19 cellular contexts compared by ENCODE assay signal in genomic region chr1:203263496-203263895, GRCh38. TPM values are rescaled to one million over a fixed set of nuclear protein-coding genes. Genes with fewer than 3 reads are reported as not detected.
DNase-seq lines count a peak whose midpoint lies in the region; ATAC-seq and TF ChIP-seq lines count a peak whose summit lies in the region.
"Had no signal": no experiment of that assay in that cellular context is flagged by ENCODE, and none has a peak within 500 bp of the region (broad histone marks: within the 10 kb centered on the region; RNA-seq: fewer than 3 reads in every experiment).

No MANE protein-coding gene starts in this region.

- H3K4me3 ChIP-seq in esophagus muscularis mucosa, result no peak overlapping the region
- H3K4me3 ChIP-seq: ascending aorta had no signal

- H3K27me3 Mint-ChIP-seq in stimulated activated naive B cell treated with anti-CD40 and anti-IgM and Interleukin-4, amounts not matched to agents 10 μg/mL and 1 μg/mL and 100 μg/mL, for 72 hours, result peaks cover 6 to 9% of the 10 kb centered on the region in 2 donors
- no peaks in the 10 kb centered on the region for H3K27me3 Mint-ChIP-seq in activated CD4-positive, alpha-beta T cell treated with anti-CD3 and anti-CD28 coated beads for 36 hours

- H3K9me3 Mint-ChIP-seq in stimulated activated naive B cell treated with anti-CD40 and anti-IgM and Interleukin-4, amounts not matched to agents 10 μg/mL and 1 μg/mL and 100 μg/mL, for 72 hours, result no peaks in the 10 kb centered on the region
- H3K9me3 Mint-ChIP-seq in activated CD4-positive, alpha-beta T cell treated with anti-CD3 and anti-CD28 coated beads for 36 hours (ENCODE audit: low read depth), result no peaks in the 10 kb centered on the region
- H3K9me3 Mint-ChIP-seq: stimulated activated naive CD8-positive, alpha-beta T cell treated with anti-CD3 and anti-CD28 coated beads, Interleukin-15, Interleukin-2, amounts not matched to agents 100 ng/mL and 50 ng/mL, for 24 hours; T-cell had no signal

- POLR2A ChIA-PET in activated CD4-positive, alpha-beta T cell treated with anti-CD3 and anti-CD28 coated beads for 36 hours (lab: Charles Lee), result no interaction called here

- peaks cover 2 to 6% (median 5%) of the 10 kb centered on the region in 4 donors for H3K4me1 ChIP-seq in esophagus muscularis mucosa

- no peaks in the 10 kb centered on the region for H3K36me3 ChIP-seq in esophagus muscularis mucosa
- H3K36me3 ChIP-seq: ascending aorta had no signal

- no peak for TF ChIP-seq EP300 in esophagus muscularis mucosa (IDR thresholded peaks at IDR 0.05)

- no peak for TF ChIP-seq POLR2A in esophagus muscularis mucosa (IDR thresholded peaks at IDR 0.05; ENCODE audit: low read depth)

- no peak overlapping the region for H3K4me3 Mint-ChIP-seq in stimulated activated naive B cell treated with anti-CD40 and anti-IgM and Interleukin-4, amounts not matched to agents 10 μg/mL and 1 μg/mL and 100 μg/mL, for 72 hours
- H3K4me3 Mint-ChIP-seq in activated CD4-positive, alpha-beta T cell treated with anti-CD3 and anti-CD28 coated beads for 36 hours, result no peak overlapping the region
- H3K4me3 Mint-ChIP-seq: stimulated activated naive CD8-positive, alpha-beta T cell treated with anti-CD3 and anti-CD28 coated beads, Interleukin-15, Interleukin-2, amounts not matched to agents 100 ng/mL and 50 ng/mL, for 24 hours; T-cell had no signal

- H3K36me3 Mint-ChIP-seq in stimulated activated naive B cell treated with anti-CD40 and anti-IgM and Interleukin-4, amounts not matched to agents 10 μg/mL and 1 μg/mL and 100 μg/mL, for 72 hours, result no peaks in the 10 kb centered on the region
- H3K36me3 Mint-ChIP-seq in activated CD4-positive, alpha-beta T cell treated with anti-CD3 and anti-CD28 coated beads for 36 hours (ENCODE audit: low read depth), result no peaks in the 10 kb centered on the region
- H3K36me3 Mint-ChIP-seq: T-cell had no signal

- H3K27ac Mint-ChIP-seq in stimulated activated naive B cell treated with anti-CD40 and anti-IgM and Interleukin-4, amounts not matched to agents 10 μg/mL and 1 μg/mL and 100 μg/mL, for 72 hours, result peak overlapping the region; percentile 14
- no peak overlapping the region for H3K27ac Mint-ChIP-seq in activated CD4-positive, alpha-beta T cell treated with anti-CD3 and anti-CD28 coated beads for 36 hours
- H3K27ac Mint-ChIP-seq: stimulated activated naive CD8-positive, alpha-beta T cell treated with anti-CD3 and anti-CD28 coated beads, Interleukin-15, Interleukin-2, amounts not matched to agents 100 ng/mL and 50 ng/mL, for 24 hours; T-cell had no signal

- intact Hi-C loops in esophagus muscularis mucosa (cut with DNase I), result no loop called here
- intact Hi-C loops in activated CD4-positive, alpha-beta T cell treated with anti-CD3 and anti-CD28 coated beads for 36 hours (cut with DNase I, micrococcal nuclease), result no loop called here

- DNase-seq in SIG-M5 treated with dmso at 0.1 percent for 504 hours (lab: John Stamatoyannopoulos, UW; ENCODE audit: unreplicated experiment) (peak; percentile 24), SIG-M5 (lab: John Stamatoyannopoulos, UW) (no peak), NOMO-1 treated with DMSO at 0.1 percent for 48 hours (lab: John Stamatoyannopoulos, UW; ENCODE audit: unreplicated experiment) (peak; percentile 22), esophagus muscularis mucosa (ENCODE audit: extremely low spot score) (peak; percentile 91), NCI-H1105 treated with DMSO at 0.1 percent for 48 hours (lab: John Stamatoyannopoulos, UW) (no peak)
- no peak for DNase-seq in stimulated activated naive B cell treated with anti-CD40 and anti-IgM and Interleukin-4, amounts not matched to agents 10 μg/mL and 1 μg/mL and 100 μg/mL, for 72 hours
- no peak for DNase-seq in activated CD4-positive, alpha-beta T cell treated with anti-CD3 and anti-CD28 coated beads for 4 hours
- no peak for DNase-seq in activated CD4-positive, alpha-beta T cell treated with anti-CD3 and anti-CD28 coated beads for 36 hours
- DNase-seq: activated CD4-positive, alpha-beta T cell treated with anti-CD3 and anti-CD28 coated beads, Interleukin-2, amount 50 U/mL, for 4 hours; activated naive CD4-positive, alpha-beta T cell treated with Interleukin-2 at 50 U/mL for 16 hours; C1 segment of cervical spinal cord; hippocampal formation; islet precursor cell; NCI-H524 treated with DMSO at 0.1 percent for 48 hours; T-cell; trophoblast cell had no signal

- CTCF ChIA-PET in activated CD4-positive, alpha-beta T cell treated with anti-CD3 and anti-CD28 coated beads for 36 hours (lab: Charles Lee), result interaction anchor here (1.0 to 15.1 kb wide), 2 partner anchors 32 to 75 kb away, joined by 3 to 710 read pairs; no protein-coding TSS in a partner anchor

- peak in 1 of 2 donors; percentile 28 for ATAC-seq in stimulated activated naive B cell treated with anti-CD40 and anti-IgM and Interleukin-4, amounts not matched to agents 10 μg/mL and 1 μg/mL and 100 μg/mL, for 72 hours (replicated peaks)
- ATAC-seq in activated CD4-positive, alpha-beta T cell treated with anti-CD3 and anti-CD28 coated beads for 36 hours, result no peak
- ATAC-seq: Panc1, T-cell had no signal

- TF ChIP-seq CTCF in esophagus muscularis mucosa (IDR thresholded peaks at IDR 0.05), result no peak

- H3K9me3 ChIP-seq in esophagus muscularis mucosa, result no peaks in the 10 kb centered on the region
- H3K9me3 ChIP-seq: ascending aorta had no signal

- 68% methylated on average over 10 of the region's 10 CpGs for WGBS in esophagus muscularis mucosa

- no peak overlapping the region for H3K27ac ChIP-seq in esophagus muscularis mucosa (replicated peaks in 1 of 4)
- H3K27ac ChIP-seq: ascending aorta had no signal

- H3K4me1 Mint-ChIP-seq in stimulated activated naive B cell treated with anti-CD40 and anti-IgM and Interleukin-4, amounts not matched to agents 10 μg/mL and 1 μg/mL and 100 μg/mL, for 72 hours, result peaks cover 8 to 30% of the 10 kb centered on the region in 2 donors
- H3K4me1 Mint-ChIP-seq in activated CD4-positive, alpha-beta T cell treated with anti-CD3 and anti-CD28 coated beads for 36 hours, result peaks cover 9% of the 10 kb centered on the region

- no peaks in the 10 kb centered on the region for H3K27me3 ChIP-seq in esophagus muscularis mucosa
- H3K27me3 ChIP-seq: ascending aorta had no signal

RNA-seq across cellular contexts. Expression of gene CHIT1, which starts 34.0 kb away (rescaled TPM):
- under 1 TPM in 3 of 4 donors, not detected in 1; 0.11 to 0.26 (median 0.17) TPM for total RNA-seq in esophagus muscularis mucosa
- total RNA-seq in activated CD4-positive, alpha-beta T cell treated with anti-CD3 and anti-CD28 coated beads for 36 hours, result under 1 TPM; 0.63 to 0.80 TPM
- total RNA-seq: ascending aorta had no signal

RNA-seq across cellular contexts. Expression of gene BTG2, which starts 41.8 kb away (rescaled TPM):
- 100 to 1,000 TPM in 3 of 4 donors, 10 to 100 TPM in 1; 67.7 to 656 (median 159) TPM for total RNA-seq in esophagus muscularis mucosa
- 100 to 1,000 TPM; 114 to 142 TPM for total RNA-seq in activated CD4-positive, alpha-beta T cell treated with anti-CD3 and anti-CD28 coated beads for 36 hours

Comparison
In these comparisons a context has a peak if more than half of its experiments do, and no peak if none do; other contexts are left out.
1. DNase-seq: peak in SIG-M5 treated with dmso at 0.1 percent for 504 hours (single experiment), NOMO-1 treated with DMSO at 0.1 percent for 48 hours (single experiment) and esophagus muscularis mucosa (single experiment); none in SIG-M5 (single experiment), stimulated activated naive B cell treated with anti-CD40 and anti-IgM and Interleukin-4, amounts not matched to agents 10 μg/mL and 1 μg/mL and 100 μg/mL, for 72 hours (single experiment), NCI-H1105 treated with DMSO at 0.1 percent for 48 hours (single experiment), activated CD4-positive, alpha-beta T cell treated with anti-CD3 and anti-CD28 coated beads for 4 hours (0 of 2) and activated CD4-positive, alpha-beta T cell treated with anti-CD3 and anti-CD28 coated beads for 36 hours (single experiment).